18 cellular contexts compared by ENCODE assay signal in genomic region chr19:11140896-11141295, GRCh38. TPM values are rescaled to one million over a fixed set of nuclear protein-coding genes. Genes with fewer than 3 reads are reported as not detected.
DNase-seq lines count a peak whose midpoint lies in the region; ATAC-seq and TF ChIP-seq lines count a peak whose summit lies in the region.
"Had no signal": no experiment of that assay in that cellular context is flagged by ENCODE, and none has a peak within 500 bp of the region (broad histone marks: within the 10 kb centered on the region; RNA-seq: fewer than 3 reads in every experiment).

No MANE protein-coding gene starts in this region.

- intact Hi-C loops in heart right ventricle (cut with DNase I) (loop anchor here in 1 of 10 donors (5.0 kb wide), 1 partner anchor 141 kb away; no protein-coding TSS in a partner anchor), Right ventricle myocardium superior (cut with DNase I) (no loop called here), vagina (cut with DNase I) (no loop called here)

- no peaks in the 10 kb centered on the region for H3K9me3 Mint-ChIP-seq in osteocyte (ENCODE audit: unreplicated experiment)
- H3K9me3 Mint-ChIP-seq in CD8-positive, alpha-beta memory T cell, result no peaks in the 10 kb centered on the region

- H3K27ac Mint-ChIP-seq in osteocyte (ENCODE audit: unreplicated experiment), result peak overlapping the region; percentile 99
- no peak overlapping the region for H3K27ac Mint-ChIP-seq in CD8-positive, alpha-beta memory T cell
- H3K27ac Mint-ChIP-seq: CD14-positive monocyte had no signal

- H3K36me3 Mint-ChIP-seq in osteocyte (ENCODE audit: unreplicated experiment), result no peaks in the 10 kb centered on the region
- no peaks in the 10 kb centered on the region for H3K36me3 Mint-ChIP-seq in CD8-positive, alpha-beta memory T cell

- WGBS in heart right ventricle, 2 donors, result 93 to 95% methylated on average over 9 of the region's 9 CpGs

- H3K27ac ChIP-seq in heart right ventricle, result peak overlapping the region in 6 of 10 donors; percentile 93 to 100 (median 98)
- H3K27ac ChIP-seq in RWPE2 (ENCODE audit: poor library complexity, severe bottlenecking), result peak overlapping the region; percentile 97
- peak overlapping the region; percentile 94 for H3K27ac ChIP-seq in vagina
- no peak overlapping the region for H3K27ac ChIP-seq in CD8-positive, alpha-beta memory T cell (ENCODE audit: low read depth, low read length)

- ATAC-seq in heart right ventricle, result no peak
- ATAC-seq in Right ventricle myocardium superior (ENCODE audit: poor library complexity), result no peak
- no peak for ATAC-seq in RWPE2 (ENCODE audit: low read depth)
- ATAC-seq: GM12878 had no signal

- peaks cover 81% of the 10 kb centered on the region for H3K4me1 Mint-ChIP-seq in osteocyte (ENCODE audit: unreplicated experiment)
- H3K4me1 Mint-ChIP-seq in CD8-positive, alpha-beta memory T cell, result peaks cover 7 to 9% (median 9%) of the 10 kb centered on the region in 3 donors

- H3K27me3 Mint-ChIP-seq in osteocyte (ENCODE audit: unreplicated experiment), result no peaks in the 10 kb centered on the region
- peaks cover 0 to 4% of the 10 kb centered on the region in 2 donors for H3K27me3 Mint-ChIP-seq in CD8-positive, alpha-beta memory T cell

- TF ChIP-seq CTCF in heart right ventricle (IDR thresholded peaks at IDR 0.05) (no peak), RWPE2 (IDR thresholded peaks at IDR 0.05; ENCODE audit: poor library complexity, severe bottlenecking) (no peak), osteocyte (IDR thresholded peaks at IDR 0.05) (no peak), vagina (IDR thresholded peaks at IDR 0.05) (no peak)

- POLR2A ChIA-PET in CD8-positive, alpha-beta memory T cell (lab: Charles Lee), result interaction anchor here (0.7 kb wide), 1 partner anchor 38 kb away, joined by 4 read pairs; no protein-coding TSS in a partner anchor

- DNase-seq in heart right ventricle, result no peak
- no peak for DNase-seq in Right ventricle myocardium superior
- no peak for DNase-seq in RWPE2 (ENCODE audit: low spot score)
- no peak for DNase-seq in osteocyte (ENCODE audit: extremely low spot score, unreplicated experiment)
- no peak for DNase-seq in vagina (ENCODE audit: extremely low spot score in 2 of 2)
- DNase-seq in NAMALWA (ENCODE audit: low spot score), result no peak
- no peak for DNase-seq in CD8-positive, alpha-beta memory T cell
- DNase-seq in NCI-H1048 (lab: John Stamatoyannopoulos, UW), result no peak
- DNase-seq: 8988T, Caco-2, NCI-H146, NCI-H446 treated with DMSO at 0.1 percent for 48 hours, NCI-H774, Peyer's patch, SIG-M5 had no signal

- H3K36me3 ChIP-seq in heart right ventricle (peaks cover 0 to 9% (median 0%) of the 10 kb centered on the region in 9 donors), RWPE2 (ENCODE audit: low read depth) (peaks cover 12% of the 10 kb centered on the region), vagina (no peaks in the 10 kb centered on the region)
- H3K36me3 ChIP-seq in CD8-positive, alpha-beta memory T cell (ENCODE audit: insufficient read depth, low read length), result no peaks in the 10 kb centered on the region
- H3K36me3 ChIP-seq: Peyer's patch had no signal

- H3K4me3 Mint-ChIP-seq in osteocyte (ENCODE audit: unreplicated experiment), result no peak overlapping the region
- H3K4me3 Mint-ChIP-seq in CD8-positive, alpha-beta memory T cell, result no peak overlapping the region
- H3K4me3 Mint-ChIP-seq: CD14-positive monocyte had no signal

- H3K4me1 ChIP-seq in heart right ventricle (peaks cover 35 to 78% (median 63%) of the 10 kb centered on the region in 9 donors), RWPE2 (ENCODE audit: insufficient read depth, poor library complexity, severe bottlenecking) (peaks cover 34% of the 10 kb centered on the region), vagina (peaks cover 68% of the 10 kb centered on the region)
- peaks cover 19% of the 10 kb centered on the region for H3K4me1 ChIP-seq in CD8-positive, alpha-beta memory T cell (ENCODE audit: insufficient read depth, low read length)

- TF ChIP-seq POLR2A in vagina (IDR thresholded peaks at IDR 0.05), result no peak

- H3K4me3 ChIP-seq in heart right ventricle, result no peak overlapping the region
- H3K4me3 ChIP-seq in RWPE2 (ENCODE audit: severe bottlenecking), result no peak overlapping the region
- H3K4me3 ChIP-seq in vagina, result no peak overlapping the region
- no peak overlapping the region for H3K4me3 ChIP-seq in CD8-positive, alpha-beta memory T cell (ENCODE audit: low read length)
- H3K4me3 ChIP-seq: GM12878, HAP-1, Peyer's patch had no signal

- CTCF ChIA-PET in CD8-positive, alpha-beta memory T cell (lab: Charles Lee), result no interaction called here

- H3K27me3 ChIP-seq in heart right ventricle (no peaks in the 10 kb centered on the region), RWPE2 (ENCODE audit: insufficient read depth, poor library complexity, severe bottlenecking) (no peaks in the 10 kb centered on the region), vagina (no peaks in the 10 kb centered on the region)
- H3K27me3 ChIP-seq in CD8-positive, alpha-beta memory T cell (ENCODE audit: insufficient read depth, low read length, poor library complexity, severe bottlenecking), result no peaks in the 10 kb centered on the region
- H3K27me3 ChIP-seq: Peyer's patch had no signal

- H3K9me3 ChIP-seq in heart right ventricle, result peaks cover 0 to 6% (median 0%) of the 10 kb centered on the region in 11 donors
- no peaks in the 10 kb centered on the region for H3K9me3 ChIP-seq in RWPE2 (ENCODE audit: severe bottlenecking)
- no peaks in the 10 kb centered on the region for H3K9me3 ChIP-seq in vagina
- no peaks in the 10 kb centered on the region for H3K9me3 ChIP-seq in CD8-positive, alpha-beta memory T cell (ENCODE audit: low read length)
- H3K9me3 ChIP-seq: Caco-2, HAP-1 had no signal

RNA-seq across cellular contexts. Expression of gene SPC24, which starts 14.7 kb away (rescaled TPM):
- total RNA-seq in heart right ventricle, result 1 to 10 TPM; 1.6 to 8.5 (median 3.2) TPM
- polyA plus RNA-seq in heart right ventricle, result 1 to 10 TPM in 1 of 2 donors, under 1 TPM in 1; 0.93 to 5.9 TPM
- total RNA-seq in Right ventricle myocardium superior, result 6.7 TPM
- 11.9 and 13.5 TPM in 2 replicates for total RNA-seq in osteocyte
- 2.7 TPM for total RNA-seq in vagina
- 10 to 100 TPM; 35.3 to 37.2 TPM for total RNA-seq in CD8-positive, alpha-beta memory T cell
- not detected for polyA plus RNA-seq in CD8-positive, alpha-beta memory T cell

RNA-seq across cellular contexts. Expression of gene LDLR, which starts 51.6 kb away (rescaled TPM):
- total RNA-seq in heart right ventricle, result 10 to 100 TPM in 8 of 10 donors, 1 to 10 TPM in 2; 4.5 to 76.1 (median 16.4) TPM
- 10 to 100 TPM in 1 of 2 donors, 1 to 10 TPM in 1; 7.4 to 24.1 TPM for polyA plus RNA-seq in heart right ventricle
- total RNA-seq in Right ventricle myocardium superior, result 9.8 TPM
- 75.4 and 96.9 TPM in 2 replicates for total RNA-seq in osteocyte
- total RNA-seq in vagina, result 135 TPM
- total RNA-seq in CD8-positive, alpha-beta memory T cell, result 10 to 100 TPM; 27.7 to 35.1 TPM
- polyA plus RNA-seq in CD8-positive, alpha-beta memory T cell, result 8.2 TPM

RNA-seq across cellular contexts. Expression of gene KANK2, which starts 56.4 kb away (rescaled TPM):
- 100 to 1,000 TPM; 243 to 355 (median 307) TPM for total RNA-seq in heart right ventricle
- 100 to 1,000 TPM; 165 to 226 TPM for polyA plus RNA-seq in heart right ventricle
- total RNA-seq in Right ventricle myocardium superior, result 383 TPM
- total RNA-seq in osteocyte, result 386 and 387 TPM in 2 replicates
- 486 TPM for total RNA-seq in vagina
- 1 to 10 TPM; 2.0 to 2.3 TPM for total RNA-seq in CD8-positive, alpha-beta memory T cell
- polyA plus RNA-seq in CD8-positive, alpha-beta memory T cell, result 0.16 TPM

Comparison
In these comparisons a context has a peak if more than half of its experiments do, and no peak if none do; other contexts are left out.
1. RNA of gene KANK2, which starts 56.4 kb away (total RNA-seq): 486 TPM in vagina (single experiment), 386 to 387 TPM in osteocyte, 383 TPM in Right ventricle myocardium superior (single experiment) and 243 to 355 TPM in heart right ventricle; 2.0 to 2.3 TPM in CD8-positive, alpha-beta memory T cell; every median in the first group is over 10 times any median in the second.